In the genomic region with DNA sequence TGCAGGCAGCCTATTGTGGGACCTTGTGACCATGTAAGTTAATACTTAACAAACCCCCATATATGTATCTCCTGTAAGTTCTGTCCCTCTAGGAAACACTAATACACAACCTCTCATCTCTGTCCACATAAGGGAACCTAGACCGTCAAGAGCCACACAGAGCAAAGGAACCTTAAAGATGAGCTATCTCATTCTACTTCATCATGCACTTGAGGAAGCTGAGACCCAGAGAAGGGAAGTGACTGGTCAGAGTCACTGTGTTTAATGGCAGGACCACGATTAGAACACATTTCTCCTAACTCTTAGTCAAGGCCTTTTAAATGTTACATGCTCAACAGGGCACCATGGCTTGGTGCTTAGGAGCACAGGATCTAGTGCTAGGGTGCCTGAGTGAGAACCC, we compare ENCODE assay signal across 18 cellular contexts.
"Had no signal": no experiment of that assay in that cellular context is flagged by ENCODE, and none has a peak within 500 bp of the region (broad histone marks: within the 10 kb centered on the region; RNA-seq: fewer than 3 reads in every experiment).

No MANE protein-coding gene starts in this region.

- H3K27ac Mint-ChIP-seq: activated naive CD4-positive, alpha-beta T cell treated with anti-CD3 and anti-CD28 coated beads, Interleukin-2, amount 10 ng/mL, durations not matched to agents 7 days and 5 days; T-helper 2 cell treated with Interferon-gamma antibody and Interleukin-4, amounts not matched to agents 5 μg/mL and 100 μg/mL, for 36 hours; WTC11 had no signal

- DNase-seq: activated CD4-positive, alpha-beta T cell treated with anti-CD3 and anti-CD28 coated beads, Interleukin-2, amount 50 U/mL, for 48 hours; activated effector memory CD4-positive, alpha-beta T cell treated with anti-CD3 and anti-CD28 coated beads, Interleukin-2, amount 50 U/mL, for 16 hours; activated naive CD4-positive, alpha-beta T cell treated with anti-CD3 and anti-CD28 coated beads, Interleukin-2, amount 10 ng/mL, durations not matched to agents 7 days and 5 days; activated T-cell treated with anti-CD3 and anti-CD28 coated beads, Interleukin-2, amount 50 U/mL, for 1 hour; amygdala; cerebellar nuclear complex; heart left ventricle; left cardiac atrium; midbrain; ovary; stimulated activated CD4-positive, alpha-beta T cell treated with anti-CD3 and anti-CD28 coated beads, Interleukin-2, amount 100 ng/mL, for 48 hours; stimulated activated CD8-positive, alpha-beta memory T cell treated with anti-CD3 and anti-CD28 coated beads, Interleukin-4, amount 100 ng/mL, for 48 hours; stimulated activated naive CD4-positive, alpha-beta T cell; SW 1271; tibial artery had no signal

- H3K4me3 Mint-ChIP-seq: activated naive CD4-positive, alpha-beta T cell treated with anti-CD3 and anti-CD28 coated beads, Interleukin-2, amount 10 ng/mL, durations not matched to agents 7 days and 5 days; natural killer cell treated with Interleukin-12 subunit alpha and Interleukin-12 subunit beta and Interleukin-15 and Interleukin-18, amount 100 ng/mL, for 72 hours; T-helper 2 cell treated with Interferon-gamma antibody and Interleukin-4, amounts not matched to agents 5 μg/mL and 100 μg/mL, for 36 hours; WTC11 had no signal

- H3K9me3 Mint-ChIP-seq: activated naive CD4-positive, alpha-beta T cell treated with anti-CD3 and anti-CD28 coated beads, Interleukin-2, amount 10 ng/mL, durations not matched to agents 7 days and 5 days; natural killer cell treated with Interleukin-12 subunit alpha and Interleukin-12 subunit beta and Interleukin-15 and Interleukin-18, amount 100 ng/mL, for 72 hours; T-helper 2 cell treated with Interferon-gamma antibody and Interleukin-4, amounts not matched to agents 5 μg/mL and 100 μg/mL, for 36 hours; WTC11 had no signal

- ATAC-seq: left cardiac atrium, WTC11 had no signal

- H3K27me3 Mint-ChIP-seq: activated naive CD4-positive, alpha-beta T cell treated with anti-CD3 and anti-CD28 coated beads, Interleukin-2, amount 10 ng/mL, durations not matched to agents 7 days and 5 days; natural killer cell treated with Interleukin-12 subunit alpha and Interleukin-12 subunit beta and Interleukin-15 and Interleukin-18, amount 100 ng/mL, for 72 hours had no signal
